ENCODE assay signal across 10 cellular contexts in genomic region chr7:100891555-100891954, GRCh38. TPM values are rescaled to one million over a fixed set of nuclear protein-coding genes. Genes with fewer than 3 reads are reported as not detected.
A peak's percentile ranks its signal among the peaks of the same experiment; 100 is the strongest.
DNase-seq lines count a peak whose midpoint lies in the region; ATAC-seq and TF ChIP-seq lines count a peak whose summit lies in the region.
"Had no signal": no experiment of that assay in that cellular context is flagged by ENCODE, and none has a peak within 500 bp of the region (broad histone marks: within the 10 kb centered on the region; RNA-seq: fewer than 3 reads in every experiment).

No MANE protein-coding gene starts in this region.

- H3K4me3 ChIP-seq in left ventricle myocardium inferior, result peak overlapping the region; percentile 80
- peak overlapping the region; percentile 84 for H3K4me3 ChIP-seq in iPS-20b (ENCODE audit: low read length)

- H3K36me3 ChIP-seq in left ventricle myocardium inferior (peaks cover 22% of the 10 kb centered on the region), iPS-20b (ENCODE audit: insufficient read depth, low read depth, low read length) (peaks cover 23% of the 10 kb centered on the region)

- H3K27ac ChIP-seq in left ventricle myocardium inferior (replicated peaks) (peak overlapping the region; percentile 93), iPS-20b (ENCODE audit: low read length) (no peak overlapping the region)

- intact Hi-C loops in left ventricle myocardium inferior (cut with micrococcal nuclease), result no loop called here
- intact Hi-C loops in cardiac septum (cut with DNase I), result loop anchor here (10.0 kb wide), 1 partner anchor 273 kb away; the partner anchor contains the start of gene VGF

- H3K27me3 ChIP-seq in left ventricle myocardium inferior (ENCODE audit: low read depth) (peaks cover 43% of the 10 kb centered on the region), iPS-20b (ENCODE audit: insufficient read depth, low read length) (peaks cover 26% of the 10 kb centered on the region)

- H3K27ac Mint-ChIP-seq in activated naive CD8-positive, alpha-beta T cell treated with anti-CD3 and anti-CD28 coated beads for 36 hours, result no peak overlapping the region

- H3K9me3 ChIP-seq in left ventricle myocardium inferior (replicated peaks) (no peaks in the 10 kb centered on the region), iPS-20b (ENCODE audit: insufficient read depth, low read depth, low read length) (no peaks in the 10 kb centered on the region)

- H3K27me3 Mint-ChIP-seq in activated naive CD8-positive, alpha-beta T cell treated with anti-CD3 and anti-CD28 coated beads for 36 hours, result peaks cover 44% of the 10 kb centered on the region

- TF ChIP-seq CTCF in left ventricle myocardium inferior (IDR thresholded peaks at IDR 0.05; ENCODE audit: borderline replicate concordance), result no peak

- H3K4me1 Mint-ChIP-seq in activated naive CD8-positive, alpha-beta T cell treated with anti-CD3 and anti-CD28 coated beads for 36 hours, result peaks cover 34% of the 10 kb centered on the region

- no peaks in the 10 kb centered on the region for H3K9me3 Mint-ChIP-seq in activated naive CD8-positive, alpha-beta T cell treated with anti-CD3 and anti-CD28 coated beads for 36 hours

- peak overlapping the region; percentile 93; the same call in 1 of the 2 replicates for H3K9ac ChIP-seq in iPS-20b (ENCODE audit: low read depth, low read length)

- peaks cover 21% of the 10 kb centered on the region for H3K36me3 Mint-ChIP-seq in activated naive CD8-positive, alpha-beta T cell treated with anti-CD3 and anti-CD28 coated beads for 36 hours

- H3K4me3 Mint-ChIP-seq in activated naive CD8-positive, alpha-beta T cell treated with anti-CD3 and anti-CD28 coated beads for 36 hours, result peak overlapping the region; percentile 62

- no peak for DNase-seq in left ventricle myocardium inferior
- no peak for DNase-seq in cardiac septum (ENCODE audit: low spot score)
- DNase-seq in activated naive CD8-positive, alpha-beta T cell treated with anti-CD3 and anti-CD28 coated beads for 36 hours, result no peak
- DNase-seq in stimulated activated CD4-positive, alpha-beta T cell treated with anti-CD3 and anti-CD28 coated beads, Interleukin-1b, Interleukin-23, amount 100 ng/mL, for 48 hours, result no peak
- DNase-seq in SIG-M5 (lab: John Stamatoyannopoulos, UW), result no peak
- DNase-seq in midbrain (lab: John Stamatoyannopoulos, UW), result no peak
- DNase-seq: activated CD4-positive, CD25-positive, alpha-beta regulatory T cell; NCI-H748 treated with DMSO at 0.1 percent for 48 hours had no signal

- H3K4me1 ChIP-seq in left ventricle myocardium inferior, result peaks cover 66% of the 10 kb centered on the region
- peaks cover 10% of the 10 kb centered on the region for H3K4me1 ChIP-seq in iPS-20b (ENCODE audit: insufficient read depth, low read length)

- ATAC-seq in GM18909 (IDR thresholded peaks at IDR 0.05; ENCODE audit: poor library complexity, unreplicated experiment), result no peak

RNA-seq across cellular contexts. Expression of gene UFSP1, which starts 2.0 kb away (rescaled TPM):
- total RNA-seq in left ventricle myocardium inferior, result 2.4 TPM
- 2.1 TPM for total RNA-seq in cardiac septum
- 1 to 10 TPM; 1.7 to 2.3 TPM for total RNA-seq in activated naive CD8-positive, alpha-beta T cell treated with anti-CD3 and anti-CD28 coated beads for 36 hours

RNA-seq across cellular contexts. Expression of gene ACHE, which starts 4.1 kb away (rescaled TPM):
- total RNA-seq in left ventricle myocardium inferior (0.49 TPM), cardiac septum (2.1 TPM)
- under 1 TPM in 1 of 2 experiments, not detected in 1; 0.14 TPM for total RNA-seq in activated naive CD8-positive, alpha-beta T cell treated with anti-CD3 and anti-CD28 coated beads for 36 hours

RNA-seq across cellular contexts. Expression of gene SRRT, which starts 16.7 kb away (rescaled TPM):
- 51.3 TPM for total RNA-seq in left ventricle myocardium inferior
- 62.9 TPM for total RNA-seq in cardiac septum
- total RNA-seq in activated naive CD8-positive, alpha-beta T cell treated with anti-CD3 and anti-CD28 coated beads for 36 hours, result 100 to 1,000 TPM; 296 to 297 TPM

RNA-seq across cellular contexts. Expression of gene TRIP6, which starts 24.4 kb away (rescaled TPM):
- 11.7 TPM for total RNA-seq in left ventricle myocardium inferior
- total RNA-seq in cardiac septum, result 24.4 TPM
- total RNA-seq in activated naive CD8-positive, alpha-beta T cell treated with anti-CD3 and anti-CD28 coated beads for 36 hours, result 10 to 100 TPM; 44.2 to 45.1 TPM

RNA-seq across cellular contexts. Expression of gene SLC12A9, which starts 39.0 kb away (rescaled TPM):
- total RNA-seq in left ventricle myocardium inferior, result 10.9 TPM
- 6.9 TPM for total RNA-seq in cardiac septum
- total RNA-seq in activated naive CD8-positive, alpha-beta T cell treated with anti-CD3 and anti-CD28 coated beads for 36 hours, result 10 to 100 TPM; 13.4 to 14.6 TPM
